ENCODE assay signal across 10 cellular contexts in the genomic region with DNA sequence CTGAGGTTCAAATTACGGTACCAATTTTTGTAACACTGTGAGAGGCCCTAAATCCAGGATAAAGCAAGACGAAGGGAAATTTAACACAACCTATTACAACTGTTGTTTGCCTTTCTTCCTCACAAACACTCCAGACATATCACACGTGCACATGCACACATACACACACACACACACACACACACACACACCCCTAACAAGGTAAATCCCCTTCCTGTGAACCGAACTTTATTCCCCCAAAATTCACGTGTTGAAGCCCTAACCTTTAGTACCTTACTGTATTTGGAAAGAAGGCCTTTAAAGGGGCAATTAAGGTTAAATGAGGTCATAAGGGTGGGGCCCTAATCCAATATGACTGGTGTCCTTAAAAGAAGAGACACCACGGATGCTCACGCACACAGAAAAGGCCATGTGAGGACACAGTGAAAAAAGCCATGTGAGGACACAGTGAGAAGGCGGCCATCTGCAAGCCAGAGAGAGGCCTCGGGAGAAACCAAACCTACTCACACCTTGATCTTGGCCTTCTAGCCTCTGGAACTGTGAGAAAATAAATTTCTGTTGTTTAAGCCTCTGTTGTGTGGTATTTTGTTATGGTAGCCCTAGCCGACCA. TPM values are rescaled to one million over a fixed set of nuclear protein-coding genes. Genes with fewer than 3 reads are reported as not detected.
DNase-seq lines count a peak whose midpoint lies in the region; ATAC-seq, FAIRE-seq and TF ChIP-seq lines count a peak whose summit lies in the region.
"Had no signal": no experiment of that assay in that cellular context is flagged by ENCODE, and none has a peak within 500 bp of the region (broad histone marks: within the 10 kb centered on the region; RNA-seq: fewer than 3 reads in every experiment).

No MANE protein-coding gene starts in this region.

- no peak for TF ChIP-seq RAD21 in HepG2 (CRISPR knock-in tag; IDR thresholded peaks at IDR 0.05)

- WGBS in HepG2 (ENCODE audit: low lambda C conversion rate): 47% methylated on average over 9 of the region's 10 CpGs
- WGBS in right lobe of liver (ENCODE audit: insufficient coverage, low coverage, low lambda C conversion rate, missing lambda C conversion rate): 84% methylated on average over 6 of the region's 10 CpGs

- no peaks in the 10 kb centered on the region for H3K9me2 ChIP-seq in SU-DHL-6 (replicated peaks; ENCODE audit: insufficient read depth, low read length)

- BruUV-seq in HepG2 (replicated peaks; lab: Mats Ljungman, UMichigan): TSS peak; percentile 49

- ATAC-seq in HepG2 (no peak), right lobe of liver (no peak)

- H3K79me2 ChIP-seq in HepG2 (ENCODE audit: insufficient read depth, low read length) (peaks cover 39% of the 10 kb centered on the region), SU-DHL-6 (ENCODE audit: insufficient read depth, low read length) (peaks cover 36% of the 10 kb centered on the region)

- CTCF ChIA-PET in HepG2 (lab: Yijun Ruan, JAX; ENCODE audit: low intra/inter-chr PET ratio, low total read pairs): no interaction called here

- intact Hi-C loops in HepG2 (cut with micrococcal nuclease; ENCODE audit: unreplicated experiment) (no loop called here), right lobe of liver (cut with DNase I) (no loop called here), dorsolateral prefrontal cortex (cut with DNase I) (loop anchor here in 1 of 2 donors (5.0 kb wide), 1 partner anchor 96 kb away; a partner anchor contains a TSS)

- H3K9me3 ChIP-seq in HepG2 (ENCODE audit: low read length): no peaks in the 10 kb centered on the region
- no peaks in the 10 kb centered on the region for H3K9me3 ChIP-seq in right lobe of liver
- no peaks in the 10 kb centered on the region for H3K9me3 ChIP-seq in SU-DHL-6 (ENCODE audit: insufficient read depth, low read length)

- H3K4me2 ChIP-seq in HepG2 (ENCODE audit: low read depth, low read length) (peak overlapping the region; percentile 97), SU-DHL-6 (ENCODE audit: low read depth, low read length, poor library complexity, severe bottlenecking) (peak overlapping the region; percentile 70)

- H3K36me3 ChIP-seq in HepG2 (replicated peaks in 1 of 2; ENCODE audit: control insufficient read depth in 1 of 2, insufficient read depth in 2 of 2, low read length in 2 of 2) (peaks cover 3 to 8% of the 10 kb centered on the region in 2 experiments; a peak in 1 of 5 replicates), right lobe of liver (no peaks in the 10 kb centered on the region), SU-DHL-6 (ENCODE audit: low read length) (no peaks in the 10 kb centered on the region)

- TF ChIP-seq CTCF in HepG2 (CRISPR knock-in tag; IDR thresholded peaks at IDR 0.05): no peak
- no peak for TF ChIP-seq CTCF in right lobe of liver (IDR thresholded peaks at IDR 0.05)
- no peak for TF ChIP-seq CTCF in SU-DHL-6 (IDR thresholded peaks at IDR 0.05; ENCODE audit: insufficient read depth, low read length, poor library complexity, severe bottlenecking)
- TF ChIP-seq CTCF in dorsolateral prefrontal cortex (IDR thresholded peaks at IDR 0.05 in 54 of 56, conservative IDR thresholded peaks at IDR 0.05 in 2 of 56; ENCODE audit: low read depth in 1 of 56, partially characterized antibody in 56 of 56): no peak

- H4K20me1 ChIP-seq in HepG2 (ENCODE audit: insufficient read depth, low read length) (no peaks in the 10 kb centered on the region), SU-DHL-6 (ENCODE audit: low read depth, low read length) (no peaks in the 10 kb centered on the region)

- H3K9ac ChIP-seq in HepG2 (ENCODE audit: insufficient read depth, low read depth, low read length) (peak overlapping the region; percentile 85), SU-DHL-6 (ENCODE audit: low read length) (peak overlapping the region; percentile 86; the same call in 1 of the 2 replicates)

- no peak for FAIRE-seq in HepG2 (lab: Jason Lieb, UNC)

- H2AFZ ChIP-seq in HepG2 (ENCODE audit: low read length) (peak overlapping the region; percentile 24), SU-DHL-6 (ENCODE audit: low read depth, low read length, severe bottlenecking) (no peak overlapping the region)

- H3K27me3 ChIP-seq in HepG2 (ENCODE audit: control insufficient read depth in 1 of 2, insufficient read depth in 2 of 2, low read length in 2 of 2) (no peaks in the 10 kb centered on the region; a peak in 1 of 5 replicates), right lobe of liver (no peaks in the 10 kb centered on the region), SU-DHL-6 (ENCODE audit: low read length) (no peaks in the 10 kb centered on the region), dorsolateral prefrontal cortex (no peaks in the 10 kb centered on the region)

- peak overlapping the region; percentile 70 for H3K27ac ChIP-seq in HepG2 (ENCODE audit: extremely low read length, insufficient read depth, low read length)
- no peak overlapping the region for H3K27ac ChIP-seq in right lobe of liver
- no peak overlapping the region for H3K27ac ChIP-seq in SU-DHL-6 (ENCODE audit: low read depth, low read length)
- peak overlapping the region in 15 of 59 donors; percentile 21 to 94 (median 88) for H3K27ac ChIP-seq in dorsolateral prefrontal cortex
- H3K27ac ChIP-seq: C4-2B had no signal

- H3F3A ChIP-seq in SU-DHL-6 (ENCODE audit: insufficient read depth): peaks cover 26% of the 10 kb centered on the region

- DNase-seq in HepG2 (ENCODE audit: low spot score): peak; percentile 28
- DNase-seq in right lobe of liver: no peak
- no peak for DNase-seq in dorsolateral prefrontal cortex
- DNase-seq in putamen (ENCODE audit: low spot score): no peak
- no peak for DNase-seq in epidermal melanocyte (ENCODE audit: insufficient read length, low spot score)
- DNase-seq in NCI-H446 treated with DMSO at 0.1 percent for 48 hours (lab: John Stamatoyannopoulos, UW): no peak
- no peak for DNase-seq in SHP77 treated with DMSO at 0.1 percent for 48 hours (lab: John Stamatoyannopoulos, UW)
- DNase-seq: NCI-H1092 treated with DMSO at 0.1 percent for 48 hours had no signal

- POLR2A ChIA-PET in HepG2 (lab: Yijun Ruan, JAX): interaction anchor here (0.8 to 3.4 kb wide), 3 partner anchors 10 to 25 kb away, joined by 3 to 25 read pairs (median 4); no protein-coding TSS in a partner anchor

- TF ChIP-seq EP300 in HepG2 (IDR thresholded peaks at IDR 0.05; ENCODE audit: low read depth in 2 of 2, low read length in 2 of 2) (no peak), HepG2 (CRISPR knock-in tag; IDR thresholded peaks at IDR 0.05; ENCODE audit: borderline replicate concordance) (no peak)

- in situ Hi-C loops in HepG2 (cut with HindIII; ENCODE audit: extremely low pct_ligation_motif_present, low pct_unique_long_range_greater_than_20kb): loop anchor here (5.0 kb wide), 1 partner anchor 96 kb away; a partner anchor contains a TSS

- H3K4me3 ChIP-seq in HepG2 (replicated peaks in 1 of 3; ENCODE audit: insufficient read depth in 1 of 3, low read depth in 2 of 3, low read length in 3 of 3): peak overlapping the region; percentile 54 to 92 (median 74); a peak in 5 of 6 replicates
- H3K4me3 ChIP-seq in right lobe of liver: no peak overlapping the region
- peak overlapping the region; percentile 63 for H3K4me3 ChIP-seq in SU-DHL-6 (ENCODE audit: insufficient read depth, low read length, poor library complexity, severe bottlenecking)
- H3K4me3 ChIP-seq in dorsolateral prefrontal cortex: peak overlapping the region in 42 of 59 donors; percentile 68 to 100 (median 89)

- H3K4me1 ChIP-seq in HepG2 (ENCODE audit: insufficient read depth, low read length) (peaks cover 50% of the 10 kb centered on the region), right lobe of liver (peaks cover 0 to 9% (median 0%) of the 10 kb centered on the region in 4 donors)

- TF ChIP-seq POLR2A in HepG2 (IDR thresholded peaks at IDR 0.05; ENCODE audit: insufficient read depth in 1 of 2, low read depth in 2 of 2, low read length in 2 of 2) (no peak), right lobe of liver (IDR thresholded peaks at IDR 0.05) (no peak)

RNA-seq across cellular contexts. Expression of a gene that starts 1.8 kb away (rescaled TPM):
- total RNA-seq in HepG2 (2016; rRNA removed; fragmentation: Illumina TruSeq; extraction: Trizol) (114 and 117 TPM in 2 replicates), right lobe of liver (10 to 100 TPM in 4 of 6 experiments, 1 to 10 TPM in 2; 8.4 to 19.5 (median 15.8) TPM), dorsolateral prefrontal cortex (100 to 1,000 TPM in 101 of 120 experiments, 10 to 100 TPM in 19; 58.0 to 174 (median 121) TPM)
- 439 and 477 TPM in 2 replicates for total RNA-seq in HepG2 (2016; cell fraction: cytosol; rRNA removed; fragmentation: Illumina TruSeq; extraction: Trizol; ENCODE audit: low read depth)
- 109 and 122 TPM in 2 replicates for total RNA-seq in HepG2 (2016; cell fraction: insoluble cytoplasmic fraction; rRNA removed; fragmentation: Illumina TruSeq; extraction: Trizol)
- total RNA-seq in HepG2 (2016; cell fraction: membrane; rRNA removed; fragmentation: Illumina TruSeq; extraction: Trizol): 317 and 361 TPM in 2 replicates
- 64.9 and 76.4 TPM in 2 replicates for total RNA-seq in HepG2 (2016; cell fraction: nucleus; rRNA removed; fragmentation: Illumina TruSeq; extraction: Trizol)
- polyA plus RNA-seq in HepG2 (2011; rRNA removed): 54.5 and 62.6 TPM in 2 replicates
- 59.1 and 61.0 TPM in 2 replicates for polyA plus RNA-seq in HepG2 (2011; cell fraction: cytosol; rRNA removed)
- 56.3 and 60.9 TPM in 2 replicates for polyA plus RNA-seq in HepG2 (2011; cell fraction: nucleus; rRNA removed)
- polyA plus RNA-seq in HepG2 (2012): 73.3 and 103 TPM in 2 replicates
- 141 and 153 TPM in 2 replicates for polyA plus RNA-seq in HepG2 (2016; cell fraction: cytosol; fragmentation: Illumina TruSeq; extraction: Trizol; ENCODE audit: low read depth)
- polyA plus RNA-seq in HepG2 (2016; cell fraction: insoluble cytoplasmic fraction; fragmentation: Illumina TruSeq; extraction: Trizol; ENCODE audit: low read depth): 81.0 and 82.1 TPM in 2 replicates
- polyA plus RNA-seq in HepG2 (2016; cell fraction: membrane; fragmentation: Illumina TruSeq; extraction: Trizol; ENCODE audit: low read depth): 156 and 162 TPM in 2 replicates
- 63.3 and 66.3 TPM in 2 replicates for polyA plus RNA-seq in HepG2 (2016; cell fraction: nucleus; fragmentation: Illumina TruSeq; extraction: Trizol; ENCODE audit: insufficient read depth, low read depth)
- 28.1 and 97.6 TPM in 2 replicates for polyA minus RNA-seq in HepG2 (2011; rRNA and poly(A)+ RNA removed; ENCODE audit: low replicate concordance)
- 39.2 and 52.7 TPM in 2 replicates for polyA minus RNA-seq in HepG2 (2011; cell fraction: cytosol; rRNA and poly(A)+ RNA removed)
- 105 and 132 TPM in 2 replicates for polyA minus RNA-seq in HepG2 (2011; cell fraction: nucleus; rRNA and poly(A)+ RNA removed)

RNA-seq across cellular contexts. Expression of a gene that starts 35.0 kb away (rescaled TPM):
- 0.22 and 0.53 TPM in 2 replicates for total RNA-seq in HepG2 (2016; rRNA removed; fragmentation: Illumina TruSeq; extraction: Trizol)
- total RNA-seq in HepG2 (2016; cell fraction: cytosol; rRNA removed; fragmentation: Illumina TruSeq; extraction: Trizol; ENCODE audit: low read depth): not detected in 2 replicates
- total RNA-seq in HepG2 (2016; cell fraction: insoluble cytoplasmic fraction; rRNA removed; fragmentation: Illumina TruSeq; extraction: Trizol): 0.25 and 0.45 TPM in 2 replicates
- 0.10 and 0.22 TPM in 2 replicates for total RNA-seq in HepG2 (2016; cell fraction: membrane; rRNA removed; fragmentation: Illumina TruSeq; extraction: Trizol)
- total RNA-seq in HepG2 (2016; cell fraction: nucleus; rRNA removed; fragmentation: Illumina TruSeq; extraction: Trizol): 1.6 and 2.1 TPM in 2 replicates
- 0.22 and 0.26 TPM in 2 replicates for polyA plus RNA-seq in HepG2 (2011; rRNA removed)
- 0.03 and 0.06 TPM in 2 replicates for polyA plus RNA-seq in HepG2 (2011; cell fraction: cytosol; rRNA removed)
- 0.63 and 0.69 TPM in 2 replicates for polyA plus RNA-seq in HepG2 (2011; cell fraction: nucleus; rRNA removed)
- 0.15 and 0.25 TPM in 2 replicates for polyA plus RNA-seq in HepG2 (2012)
- 0.02 TPM in 1 of 2 replicates, not detected in the other for polyA plus RNA-seq in HepG2 (2016; cell fraction: cytosol; fragmentation: Illumina TruSeq; extraction: Trizol; ENCODE audit: low read depth)
- polyA plus RNA-seq in HepG2 (2016; cell fraction: insoluble cytoplasmic fraction; fragmentation: Illumina TruSeq; extraction: Trizol; ENCODE audit: low read depth): 0.19 and 0.21 TPM in 2 replicates
- polyA plus RNA-seq in HepG2 (2016; cell fraction: membrane; fragmentation: Illumina TruSeq; extraction: Trizol; ENCODE audit: low read depth): 0.03 and 0.06 TPM in 2 replicates
- polyA plus RNA-seq in HepG2 (2016; cell fraction: nucleus; fragmentation: Illumina TruSeq; extraction: Trizol; ENCODE audit: insufficient read depth, low read depth): 4.5 and 7.4 TPM in 2 replicates
- 0.04 TPM in 1 of 2 replicates, not detected in the other for polyA minus RNA-seq in HepG2 (2011; rRNA and poly(A)+ RNA removed; ENCODE audit: low replicate concordance)
- not detected in 2 replicates for polyA minus RNA-seq in HepG2 (2011; cell fraction: cytosol; rRNA and poly(A)+ RNA removed)
- 0.50 and 0.77 TPM in 2 replicates for polyA minus RNA-seq in HepG2 (2011; cell fraction: nucleus; rRNA and poly(A)+ RNA removed)
- under 1 TPM in 5 of 6 experiments, not detected in 1; 0.07 to 0.25 (median 0.12) TPM for total RNA-seq in right lobe of liver
- 1 to 10 TPM in 7 of 120 experiments, under 1 TPM in 96, not detected in 17; 0.07 to 2.3 (median 0.33) TPM for total RNA-seq in dorsolateral prefrontal cortex

Comparison
In these comparisons a context has a peak if more than half of its experiments do, and no peak if none do; other contexts are left out.
1. H3K4me3 ChIP-seq: peak in HepG2 (3 of 3), SU-DHL-6 (single experiment) and dorsolateral prefrontal cortex (42 of 59); none in right lobe of liver (0 of 3).